ENCODE assay signal across 23 cellular contexts in genomic region chr20:42895062-42895461, GRCh38.
DNase-seq lines count a peak whose midpoint lies in the region; TF ChIP-seq lines count a peak whose summit lies in the region.
"Had no signal": no experiment of that assay in that cellular context is flagged by ENCODE, and none has a peak within 500 bp of the region (broad histone marks: within the 10 kb centered on the region; RNA-seq: fewer than 3 reads in every experiment).

No MANE protein-coding gene starts in this region.

- POLR2A ChIA-PET in MCF 10A (lab: Yijun Ruan, JAX) = no interaction called here

- no peak for TF ChIP-seq POLR2A in breast epithelium (IDR thresholded peaks at IDR 0.05)

- no peak overlapping the region for H3K27ac Mint-ChIP-seq in MCF 10A (ENCODE audit: low read depth, unreplicated experiment)
- H3K27ac Mint-ChIP-seq: CD14-positive monocyte; CD4-positive, alpha-beta T cell; CD8-positive, alpha-beta memory T cell had no signal

- CTCF ChIA-PET in MCF 10A (lab: Yijun Ruan, JAX) = interaction anchor here (0.6 kb wide), 1 partner anchor 594 kb away, joined by 3 read pairs; no protein-coding TSS in a partner anchor

- H3K36me3 Mint-ChIP-seq in MCF 10A (ENCODE audit: insufficient read depth, unreplicated experiment) = no peaks in the 10 kb centered on the region
- H3K36me3 Mint-ChIP-seq: CD14-positive monocyte; CD8-positive, alpha-beta memory T cell had no signal

- no peak overlapping the region for H3K4me3 Mint-ChIP-seq in MCF 10A (ENCODE audit: unreplicated experiment)
- H3K4me3 Mint-ChIP-seq: CD14-positive monocyte; CD4-positive, alpha-beta T cell; CD8-positive, alpha-beta memory T cell had no signal

- no peaks in the 10 kb centered on the region for H3K27me3 ChIP-seq in breast epithelium
- H3K27me3 ChIP-seq: BE2C; BLaER1 treated with 17β-estradiol and CSF1 and Interleukin-3, amounts not matched to agents 10 nM and 100 nM had no signal

- TF ChIP-seq CTCF in breast epithelium (IDR thresholded peaks at IDR 0.05) = no peak
- TF ChIP-seq CTCF in MCF 10A (IDR thresholded peaks at IDR 0.05; ENCODE audit: unreplicated experiment) = no peak

- H3K27me3 Mint-ChIP-seq in MCF 10A (ENCODE audit: insufficient read depth, unreplicated experiment) = no peaks in the 10 kb centered on the region
- H3K27me3 Mint-ChIP-seq: CD4-positive, alpha-beta T cell; CD8-positive, alpha-beta memory T cell had no signal

- BruUV-seq in MCF 10A (replicated peaks; lab: Mats Ljungman, UMichigan) = no TSS peak

- H3K4me1 ChIP-seq in breast epithelium = no peaks in the 10 kb centered on the region
- H3K4me1 ChIP-seq: BE2C; BLaER1 treated with 17β-estradiol and CSF1 and Interleukin-3, amounts not matched to agents 10 nM and 100 nM had no signal

- no peaks in the 10 kb centered on the region for H3K9me3 ChIP-seq in breast epithelium
- H3K9me3 ChIP-seq: BE2C had no signal

- intact Hi-C loops in breast epithelium (cut with DNase I; ENCODE audit: low total_unique reads) = no loop called here
- intact Hi-C loops in MCF 10A (cut with micrococcal nuclease) = no loop called here

- in situ Hi-C loops in ACHN (cut with HindIII; ENCODE audit: low pct_ligation_motif_present, low pct_unique_long_range_greater_than_20kb, low sequenced_read_pairs) = no loop called here

- H3K36me3 ChIP-seq in breast epithelium = no peaks in the 10 kb centered on the region
- H3K36me3 ChIP-seq: BE2C; BLaER1 treated with 17β-estradiol and CSF1 and Interleukin-3, amounts not matched to agents 10 nM and 100 nM had no signal

- peak overlapping the region; percentile 58 to 60 for H3K27ac ChIP-seq in breast epithelium
- H3K27ac ChIP-seq: 22Rv1; BLaER1 treated with 17β-estradiol and CSF1 and Interleukin-3, amounts not matched to agents 10 nM and 100 nM; GM23248 had no signal

- H3K9me3 Mint-ChIP-seq in MCF 10A (ENCODE audit: unreplicated experiment) = peaks cover 32% of the 10 kb centered on the region

- H3K4me1 Mint-ChIP-seq in MCF 10A (ENCODE audit: insufficient read depth, unreplicated experiment) = no peaks in the 10 kb centered on the region
- H3K4me1 Mint-ChIP-seq: CD14-positive monocyte; CD8-positive, alpha-beta memory T cell had no signal

- DNase-seq in breast epithelium (ENCODE audit: low spot score in 2 of 2) (peak in 1 of 2 donors; percentile 79), MCF 10A (ENCODE audit: unreplicated experiment) (no peak), ACHN (peak; percentile 59), NCI-H82 treated with DMSO at 0.1 percent for 48 hours (lab: John Stamatoyannopoulos, UW; ENCODE audit: unreplicated experiment) (peak; percentile 52), kidney tubule cell (ENCODE audit: low spot score) (peak; percentile 2), SW480 (ENCODE audit: low spot score) (no peak), GM19238 (ENCODE audit: insufficient read length, low spot score) (no peak), germinal center (ENCODE audit: low spot score) (no peak)
- DNase-seq: AML-193; BE2C; CD4-positive, alpha-beta T cell; CD8-positive, alpha-beta memory T cell; DMS 273 treated with DMSO at 0.1 percent for 48 hours; DMS79; EL; GDM1; GM23248; H7; HCEC 1CT had no signal

- no peak overlapping the region for H3K4me3 ChIP-seq in breast epithelium
- H3K4me3 ChIP-seq: BLaER1 treated with 17β-estradiol and CSF1 and Interleukin-3, amounts not matched to agents 10 nM and 100 nM; GM12878; GM23248 had no signal

Comparison
In these comparisons a context has a peak if more than half of its experiments do, and no peak if none do; other contexts are left out.
1. DNase-seq: peak in ACHN (single experiment), NCI-H82 treated with DMSO at 0.1 percent for 48 hours (single experiment) and kidney tubule cell (single experiment); none in MCF 10A (single experiment), SW480 (single experiment), GM19238 (single experiment) and germinal center (single experiment).